ENCODE assay signal across 29 cellular contexts in genomic region chr11:88626216-88626615, GRCh38.
"Had no signal": no experiment of that assay in that cellular context is flagged by ENCODE, and none has a peak within 500 bp of the region (broad histone marks: within the 10 kb centered on the region; RNA-seq: fewer than 3 reads in every experiment).

No MANE protein-coding gene starts in this region.

- FAIRE-seq: endothelial cell of umbilical vein, keratinocyte, small intestine had no signal

- H3K36me3 Mint-ChIP-seq: memory B cell; mesothelial cell of epicardium; naive B cell; natural killer cell treated with Interleukin-12 subunit alpha and Interleukin-12 subunit beta and Interleukin-15 and Interleukin-18, amount 100 ng/mL, for 72 hours; stimulated activated effector memory CD8-positive, alpha-beta T cell treated with anti-CD3 and anti-CD28 coated beads, Interleukin-12 subunit alpha, Interleukin-12 subunit beta, amount 100 ng/mL, for 72 hours had no signal

- H3K27me3 ChIP-seq: esophagus muscularis mucosa, gastrocnemius medialis, neutrophil, right lobe of liver, stomach, thyroid gland had no signal

- H3K4me3 ChIP-seq: coronary artery, esophagus muscularis mucosa, gastrocnemius medialis, lung, mucosa of descending colon, right lobe of liver, stomach, thyroid gland had no signal

- H3K36me3 ChIP-seq: esophagus muscularis mucosa, gastrocnemius medialis, neutrophil, right lobe of liver, stomach, thyroid gland had no signal

- DNase-seq: dermis blood vessel endothelial cell; effector memory CD4-positive, alpha-beta T cell; gastrocnemius medialis; head of caudate nucleus; mucosa of descending colon; naive B cell; right lobe of liver; small intestine; stimulated activated CD4-positive, alpha-beta T cell treated with anti-CD3 and anti-CD28 coated beads, Interleukin-12 subunit alpha, Interleukin-12 subunit beta, amount 100 ng/mL, for 4 hours; stimulated activated CD4-positive, alpha-beta T cell treated with anti-CD3 and anti-CD28 coated beads, Interleukin-2, amount 100 ng/mL, for 24 hours; stimulated activated CD4-positive, alpha-beta T cell treated with anti-CD3 and anti-CD28 coated beads, Interleukin-4, amount 100 ng/mL, for 24 hours; stimulated activated naive CD4-positive, alpha-beta T cell treated with Interleukin-2 at 50 U/mL for 16 hours; stomach; thyroid gland; trophoblast cell had no signal

- H3K9ac ChIP-seq: parathyroid adenoma had no signal

- ATAC-seq: gastrocnemius medialis; left lobe of liver; mucosa of descending colon; natural killer cell treated with Interleukin-12 subunit alpha and Interleukin-12 subunit beta and Interleukin-15 and Interleukin-18, amount 100 ng/mL, for 72 hours; right lobe of liver; stimulated activated effector memory CD8-positive, alpha-beta T cell treated with anti-CD3 and anti-CD28 coated beads, Interleukin-12 subunit alpha, Interleukin-12 subunit beta, amount 100 ng/mL, for 72 hours had no signal

- H3K27ac Mint-ChIP-seq: memory B cell; mesothelial cell of epicardium; naive B cell; natural killer cell treated with Interleukin-12 subunit alpha and Interleukin-12 subunit beta and Interleukin-15 and Interleukin-18, amount 100 ng/mL, for 72 hours; progenitor cell of endocrine pancreas; stimulated activated effector memory CD8-positive, alpha-beta T cell treated with anti-CD3 and anti-CD28 coated beads, Interleukin-12 subunit alpha, Interleukin-12 subunit beta, amount 100 ng/mL, for 72 hours had no signal

- H3K27me3 Mint-ChIP-seq: memory B cell, naive B cell, progenitor cell of endocrine pancreas had no signal

- H3K79me2 ChIP-seq: parathyroid adenoma had no signal

- H3K27ac ChIP-seq: coronary artery, esophagus muscularis mucosa, gastrocnemius medialis, neutrophil, parathyroid adenoma, right lobe of liver, stomach, thyroid gland had no signal

- H3K4me1 Mint-ChIP-seq: memory B cell; naive B cell; neural crest cell; stimulated activated effector memory CD8-positive, alpha-beta T cell treated with anti-CD3 and anti-CD28 coated beads, Interleukin-12 subunit alpha, Interleukin-12 subunit beta, amount 100 ng/mL, for 72 hours had no signal

- H3K4me1 ChIP-seq: esophagus muscularis mucosa, gastrocnemius medialis, parathyroid adenoma, right lobe of liver, stomach, thyroid gland had no signal

- H2AFZ ChIP-seq: parathyroid adenoma had no signal

- H3K4me3 Mint-ChIP-seq: memory B cell; mesothelial cell of epicardium; naive B cell; natural killer cell treated with Interleukin-12 subunit alpha and Interleukin-12 subunit beta and Interleukin-15 and Interleukin-18, amount 100 ng/mL, for 72 hours; neural crest cell; stimulated activated effector memory CD8-positive, alpha-beta T cell treated with anti-CD3 and anti-CD28 coated beads, Interleukin-12 subunit alpha, Interleukin-12 subunit beta, amount 100 ng/mL, for 72 hours had no signal

- H3K9me3 ChIP-seq: esophagus muscularis mucosa, gastrocnemius medialis, mucosa of descending colon, neutrophil, right lobe of liver, stomach, thyroid gland had no signal

- H3K9me3 Mint-ChIP-seq: memory B cell; mesothelial cell of epicardium; natural killer cell treated with Interleukin-12 subunit alpha and Interleukin-12 subunit beta and Interleukin-15 and Interleukin-18, amount 100 ng/mL, for 72 hours; neural crest cell; stimulated activated effector memory CD8-positive, alpha-beta T cell treated with anti-CD3 and anti-CD28 coated beads, Interleukin-12 subunit alpha, Interleukin-12 subunit beta, amount 100 ng/mL, for 72 hours had no signal
